Comparison of ENCODE assay signal across 31 cellular contexts in the genomic region with DNA sequence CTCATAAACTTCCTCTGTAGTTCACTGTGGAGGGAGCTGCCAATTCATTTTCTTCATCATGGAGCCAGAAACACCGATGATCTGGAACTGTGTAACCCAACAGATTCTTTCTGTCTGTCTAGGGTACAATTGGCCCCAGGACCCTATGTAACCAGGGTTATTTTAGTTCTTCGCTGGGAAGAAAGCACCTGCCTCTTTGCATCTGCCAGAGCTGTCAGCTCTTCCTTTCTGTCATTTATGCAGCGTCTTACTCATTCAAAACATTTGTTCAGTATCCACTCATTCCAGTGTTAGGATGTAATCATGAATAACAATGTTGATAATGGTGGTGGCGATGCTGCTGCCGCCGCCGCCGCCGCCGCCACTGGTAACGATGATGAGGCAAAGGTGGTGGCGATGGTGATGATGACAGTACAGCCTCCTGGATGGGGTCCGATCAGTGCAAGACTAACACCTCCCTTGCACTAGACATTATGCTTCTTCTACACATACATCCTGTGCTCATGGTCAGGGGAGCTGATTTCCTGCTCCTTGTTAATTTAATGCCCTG. TPM values are rescaled to one million over a fixed set of nuclear protein-coding genes. Genes with fewer than 3 reads are reported as not detected.
"Had no signal": no experiment of that assay in that cellular context is flagged by ENCODE, and none has a peak within 500 bp of the region (broad histone marks: within the 10 kb centered on the region; RNA-seq: fewer than 3 reads in every experiment).

No MANE protein-coding gene starts in this region.

- H3K9me3 ChIP-seq: left lung, lower lobe of right lung, ovary, prostate gland, spleen, suprapubic skin, thoracic aorta, tibial artery, upper lobe of right lung had no signal

- H3K4me1 ChIP-seq: left lung, lower lobe of right lung, neural progenitor cell, prostate gland, spleen, suprapubic skin, tibial artery, upper lobe of right lung had no signal

- FAIRE-seq: islet of Langerhans, kidney, small intestine, urothelium cell line had no signal

- H2AFZ ChIP-seq: neural progenitor cell had no signal

- H3K36me3 ChIP-seq: left lung, lower lobe of right lung, neural progenitor cell, ovary, prostate gland, spleen, suprapubic skin, thoracic aorta, tibial artery, upper lobe of right lung had no signal

- H3K4me3 ChIP-seq: left lung, lower lobe of right lung, neural progenitor cell, ovary, prostate gland, spleen, suprapubic skin, thoracic aorta, tibial artery, upper lobe of right lung had no signal

- H3K27me3 ChIP-seq: left lung, neural progenitor cell, ovary, suprapubic skin, tibial artery, upper lobe of right lung had no signal

- H3K9ac ChIP-seq: neural progenitor cell had no signal

- DNase-seq: hypothalamus; immature natural killer cell; kidney; left colon; left lung; lower lobe of right lung; mammary epithelial cell; mesenchymal stem cell; naive thymus-derived CD4-positive, alpha-beta T cell; nephron progenitor cell; ovary; posterior cingulate gyrus; retina; right cardiac atrium; small intestine; spleen; stimulated activated CD4-positive, alpha-beta T cell treated with anti-CD3 and anti-CD28 coated beads, Interleukin-4, amount 100 ng/mL, for 24 hours; stimulated activated naive CD4-positive, alpha-beta T cell; tibial artery; trophoblast cell; upper lobe of right lung had no signal

- ATAC-seq: left colon; left lung; lower lobe of right lung; naive thymus-derived CD4-positive, alpha-beta T cell; right cardiac atrium; sciatic nerve; stimulated activated effector memory CD8-positive, alpha-beta T cell treated with anti-CD3 and anti-CD28 coated beads, Interleukin-12 subunit alpha, Interleukin-12 subunit beta, amount 100 ng/mL, for 72 hours; upper lobe of right lung had no signal

- H3K27ac ChIP-seq: left lung, lower lobe of right lung, neural progenitor cell, ovary, prostate gland, spleen, suprapubic skin, thoracic aorta, tibial artery, upper lobe of right lung had no signal

- H3K4me2 ChIP-seq: neural progenitor cell had no signal

RNA-seq across cellular contexts. Expression of a gene that starts 46.1 kb away (rescaled TPM):
- total RNA-seq: left colon, liver, omental fat pad, spleen had no signal
- polyA plus RNA-seq: immature natural killer cell; liver; naive thymus-derived CD4-positive, alpha-beta T cell; spleen had no signal
